In genomic region chr17:78141437-78142112, GRCh38 we compare ENCODE assay signal across 15 cellular contexts. TPM values are rescaled to one million over a fixed set of nuclear protein-coding genes. Genes with fewer than 3 reads are reported as not detected.
A peak's percentile ranks its signal among the peaks of the same experiment; 100 is the strongest.
DNase-seq lines count a peak whose midpoint lies in the region; ATAC-seq and TF ChIP-seq lines count a peak whose summit lies in the region.
"Had no signal": no experiment of that assay in that cellular context is flagged by ENCODE, and none has a peak within 500 bp of the region (broad histone marks: within the 10 kb centered on the region; RNA-seq: fewer than 3 reads in every experiment).

No MANE protein-coding gene starts in this region.

- TF ChIP-seq EP300 in upper lobe of left lung (IDR thresholded peaks at IDR 0.05), result no peak

- no peaks in the 10 kb centered on the region for H3K9me3 ChIP-seq in breast epithelium
- no peaks in the 10 kb centered on the region for H3K9me3 ChIP-seq in esophagus (ENCODE audit: control insufficient read depth in 2 of 2, insufficient read depth in 1 of 2, low read depth in 1 of 2, low read length in 1 of 2)
- no peaks in the 10 kb centered on the region for H3K9me3 ChIP-seq in upper lobe of left lung
- H3K9me3 ChIP-seq: adrenal gland, left ventricle myocardium inferior, pancreas had no signal

- H3K27ac ChIP-seq in breast epithelium (peak overlapping the region; percentile 76 to 79), esophagus (ENCODE audit: low read depth in 2 of 2, low read length in 1 of 2) (peak overlapping the region; percentile 81 to 92), upper lobe of left lung (peak overlapping the region; percentile 67 to 81 (median 78))

- POLR2A ChIA-PET in MCF 10A (lab: Yijun Ruan, JAX), result interaction anchor here (0.6 to 2.4 kb wide), 14 partner anchors 13 to 1414 kb away, joined by 3 to 14 read pairs (median 4); partner anchors contain the start of gene TMC6

- WGBS in esophagus, 2 donors, result 55 to 66% methylated on average over 20 of the region's 20 CpGs
- WGBS in upper lobe of left lung, 2 donors, result 63 to 76% methylated on average over 4 to 17 of the region's 20 CpGs

- H3K27ac Mint-ChIP-seq in MCF 10A (ENCODE audit: low read depth, unreplicated experiment), result no peak overlapping the region
- H3K27ac Mint-ChIP-seq: HFFc6, T-helper 17 cell had no signal

- H3K9me3 Mint-ChIP-seq in MCF 10A (ENCODE audit: unreplicated experiment), result no peaks in the 10 kb centered on the region
- H3K9me3 Mint-ChIP-seq: HFFc6 had no signal

- TF ChIP-seq CTCF in breast epithelium (IDR thresholded peaks at IDR 0.05) (no peak), MCF 10A (IDR thresholded peaks at IDR 0.05; ENCODE audit: unreplicated experiment) (no peak), upper lobe of left lung (IDR thresholded peaks at IDR 0.05) (no peak)

- H3K36me3 ChIP-seq in breast epithelium (no peaks in the 10 kb centered on the region), esophagus (ENCODE audit: control insufficient read depth in 2 of 2, insufficient read depth in 2 of 2, low read length in 1 of 2) (no peaks in the 10 kb centered on the region), upper lobe of left lung (no peaks in the 10 kb centered on the region)
- H3K36me3 ChIP-seq: adrenal gland, left ventricle myocardium inferior, pancreas had no signal

- CTCF ChIA-PET in MCF 10A (lab: Yijun Ruan, JAX), result interaction anchor here (0.7 to 1.4 kb wide), 6 partner anchors 14 to 280 kb away, joined by 3 to 5 read pairs (median 4); no protein-coding TSS in a partner anchor

- TF ChIP-seq POLR2A in breast epithelium (IDR thresholded peaks at IDR 0.05), result no peak
- TF ChIP-seq POLR2A in upper lobe of left lung (IDR thresholded peaks at IDR 0.05), result no peak

- no peaks in the 10 kb centered on the region for H3K27me3 Mint-ChIP-seq in MCF 10A (ENCODE audit: insufficient read depth, unreplicated experiment)
- H3K27me3 Mint-ChIP-seq: T-helper 17 cell had no signal

- no peak overlapping the region for H3K4me3 Mint-ChIP-seq in MCF 10A (ENCODE audit: unreplicated experiment)
- H3K4me3 Mint-ChIP-seq: HFFc6, T-helper 17 cell had no signal

- intact Hi-C loops in breast epithelium (cut with DNase I; ENCODE audit: low total_unique reads), result no loop called here
- intact Hi-C loops in MCF 10A (cut with micrococcal nuclease), result loop anchor here (1.0 kb wide), 1 partner anchor 18 kb away; no protein-coding TSS in a partner anchor

- no peak for ATAC-seq in upper lobe of left lung (ENCODE audit: low FRiP score in 2 of 2)
- ATAC-seq: T-helper 17 cell had no signal

- no peaks in the 10 kb centered on the region for H3K36me3 Mint-ChIP-seq in MCF 10A (ENCODE audit: insufficient read depth, unreplicated experiment)

- H3K4me3 ChIP-seq in breast epithelium, result no peak overlapping the region
- no peak overlapping the region for H3K4me3 ChIP-seq in esophagus (ENCODE audit: low read depth in 1 of 2, low read length in 2 of 2)
- peak overlapping the region in 1 of 4 donors; percentile 32 for H3K4me3 ChIP-seq in upper lobe of left lung
- H3K4me3 ChIP-seq: left ventricle myocardium inferior, pancreas had no signal

- H3K4me1 Mint-ChIP-seq in MCF 10A (ENCODE audit: insufficient read depth, unreplicated experiment), result peaks cover 16% of the 10 kb centered on the region

- no TSS peak for BruUV-seq in MCF 10A (replicated peaks; lab: Mats Ljungman, UMichigan)

- DNase-seq in breast epithelium (ENCODE audit: low spot score in 2 of 2), result no peak
- no peak for DNase-seq in MCF 10A (ENCODE audit: unreplicated experiment)
- DNase-seq in upper lobe of left lung, result peak in 1 of 2 donors; percentile 83
- no peak for DNase-seq in stimulated activated CD4-positive, alpha-beta T cell treated with anti-CD3 and anti-CD28 coated beads, Interleukin-4, amount 100 ng/mL, for 1 hour
- DNase-seq in DMS153 treated with DMSO at 0.1 percent for 48 hours (lab: John Stamatoyannopoulos, UW; ENCODE audit: unreplicated experiment), result no peak
- DNase-seq: DND-41, glutamatergic neuron, Karpas-422, left ventricle myocardium inferior, NCI-H2081 treated with DMSO at 0.1 percent for 48 hours, T-helper 17 cell had no signal

- H3K4me1 ChIP-seq in breast epithelium, result peaks cover 4 to 23% of the 10 kb centered on the region in 2 donors
- H3K4me1 ChIP-seq in esophagus (ENCODE audit: control insufficient read depth in 2 of 2, insufficient read depth in 2 of 2, low read length in 1 of 2), result peaks cover 5 to 28% of the 10 kb centered on the region in 2 donors
- H3K4me1 ChIP-seq in upper lobe of left lung, result peaks cover 40 to 78% (median 60%) of the 10 kb centered on the region in 4 donors

- H3K27me3 ChIP-seq in breast epithelium (no peaks in the 10 kb centered on the region), esophagus (ENCODE audit: control insufficient read depth in 1 of 2, insufficient read depth in 2 of 2, low read length in 2 of 2) (no peaks in the 10 kb centered on the region), upper lobe of left lung (no peaks in the 10 kb centered on the region)
- H3K27me3 ChIP-seq: adrenal gland, pancreas had no signal

RNA-seq across cellular contexts. Expression of gene C17orf99, which starts 4.6 kb away (rescaled TPM):
- total RNA-seq in breast epithelium, result not detected
- not detected in 2 replicates for total RNA-seq in MCF 10A (2022)
- under 1 TPM; 0.12 to 0.27 TPM for polyA plus RNA-seq in esophagus
- 1 to 10 TPM in 1 of 6 donors, under 1 TPM in 2, not detected in 3; 0.46 to 1.1 (median 0.54) TPM for total RNA-seq in upper lobe of left lung
- total RNA-seq: adrenal gland, HFFc6, left ventricle myocardium inferior, pancreas, T-helper 17 cell had no signal
- polyA plus RNA-seq: adrenal gland, pancreas had no signal

RNA-seq across cellular contexts. Expression of gene TMC8, which starts 11.0 kb away (rescaled TPM):
- total RNA-seq in breast epithelium (1 to 10 TPM; 4.2 to 9.9 (median 8.8) TPM), MCF 10A (2022) (not detected in 2 replicates), upper lobe of left lung (10 to 100 TPM; 10.8 to 65.0 (median 33.8) TPM)
- 1 to 10 TPM; 2.1 to 6.1 TPM for polyA plus RNA-seq in esophagus
- total RNA-seq: HFFc6 had no signal

RNA-seq across cellular contexts. Expression of gene TMC6, which starts 13.0 kb away (rescaled TPM):
- total RNA-seq in breast epithelium (10 to 100 TPM; 18.6 to 45.9 (median 28.4) TPM), MCF 10A (2022) (3.1 and 7.3 TPM in 2 replicates), upper lobe of left lung (100 to 1,000 TPM in 5 of 6 donors, 10 to 100 TPM in 1; 51.4 to 216 (median 195) TPM)
- polyA plus RNA-seq in esophagus, result 10 to 100 TPM; 24.3 to 37.5 TPM

RNA-seq across cellular contexts. Expression of gene SYNGR2, which starts 26.8 kb away (rescaled TPM):
- 10 to 100 TPM; 37.8 to 69.5 (median 64.2) TPM for total RNA-seq in breast epithelium
- total RNA-seq in MCF 10A (2022), result 52.2 and 54.2 TPM in 2 replicates
- 10 to 100 TPM; 52.3 to 96.4 TPM for polyA plus RNA-seq in esophagus
- total RNA-seq in upper lobe of left lung, result 100 to 1,000 TPM; 110 to 265 (median 179) TPM

RNA-seq across cellular contexts. Expression of gene TK1, which starts 45.3 kb away (rescaled TPM):
- total RNA-seq in breast epithelium, result 1 to 10 TPM; 2.6 to 5.6 (median 3.7) TPM
- 8.5 and 21.4 TPM in 2 replicates for total RNA-seq in MCF 10A (2022)
- 10 to 100 TPM; 16.9 to 37.4 TPM for polyA plus RNA-seq in esophagus
- total RNA-seq in upper lobe of left lung, result 10 to 100 TPM in 3 of 6 donors, 1 to 10 TPM in 3; 2.8 to 16.0 (median 9.0) TPM
